10 cellular contexts compared by ENCODE assay signal in the genomic region with DNA sequence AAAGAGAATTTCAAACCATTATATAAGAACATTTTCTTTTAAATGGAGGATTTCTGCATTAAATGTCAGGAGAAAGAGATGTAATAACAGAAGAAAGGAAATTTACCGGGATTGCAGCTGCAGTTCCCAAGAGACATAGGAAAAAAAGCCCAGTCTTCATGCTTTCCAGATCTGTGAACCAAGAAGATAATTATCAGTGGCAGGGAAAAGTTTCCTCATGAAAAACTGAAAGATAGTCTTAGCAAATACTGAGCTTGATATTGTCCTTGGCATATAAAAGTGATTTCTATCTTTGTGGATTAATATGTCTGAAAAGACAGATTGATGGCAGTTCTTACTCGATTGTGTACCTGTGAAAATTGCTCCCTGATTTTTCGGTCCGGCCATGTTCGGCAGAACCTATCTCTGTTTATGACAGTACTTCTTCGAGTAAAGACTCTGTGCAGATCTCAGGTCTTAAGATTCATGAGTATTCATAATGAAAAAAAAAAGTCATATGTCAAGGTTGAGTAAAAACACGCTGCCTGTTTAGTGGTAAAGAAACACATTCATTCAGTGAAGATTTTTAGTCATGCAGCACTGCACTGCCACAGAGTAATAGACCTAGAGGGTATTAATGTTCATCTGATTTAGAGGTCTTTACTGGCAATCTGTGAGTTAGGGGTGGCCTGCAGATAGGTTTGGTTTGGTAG. TPM values are rescaled to one million over a fixed set of nuclear protein-coding genes. Genes with fewer than 3 reads are reported as not detected.
DNase-seq lines count a peak whose midpoint lies in the region; ATAC-seq, FAIRE-seq and TF ChIP-seq lines count a peak whose summit lies in the region.
"Had no signal": no experiment of that assay in that cellular context is flagged by ENCODE, and none has a peak within 500 bp of the region (broad histone marks: within the 10 kb centered on the region; RNA-seq: fewer than 3 reads in every experiment).

No MANE protein-coding gene starts in this region.

- peak; percentile 26 for DNase-seq in GM10248 (ENCODE audit: extremely low spot score)
- no peak for DNase-seq in GM19239 (ENCODE audit: insufficient read length, low spot score)
- DNase-seq in activated T-helper 2 cell treated with anti-CD3 and anti-CD28 coated beads, Interferon-gamma antibody, Interleukin-2, Interleukin-4, amounts not matched to agents 10 μg/mL and 5 μg/mL and 100 μg/mL, durations not matched to agents 14 hours and 24 hours and 36 hours (ENCODE audit: low spot score), result no peak
- DNase-seq in NCI-H345 (lab: John Stamatoyannopoulos, UW), result no peak
- DNase-seq in SK-N-DZ (ENCODE audit: low spot score), result no peak
- no peak for DNase-seq in endothelial cell (ENCODE audit: low spot score)
- no peak for DNase-seq in ecto neural progenitor cell (ENCODE audit: low spot score)
- DNase-seq: NCI-H510A treated with DMSO at 0.1 percent for 48 hours, WERI-Rb-1 had no signal

- H3K27me3 Mint-ChIP-seq in activated T-helper 2 cell treated with anti-CD3 and anti-CD28 coated beads, Interferon-gamma antibody, Interleukin-2, Interleukin-4, amounts not matched to agents 10 μg/mL and 5 μg/mL and 100 μg/mL, durations not matched to agents 14 hours and 24 hours and 36 hours (ENCODE audit: low read depth), result no peaks in the 10 kb centered on the region
- H3K27me3 Mint-ChIP-seq in endothelial cell (ENCODE audit: unreplicated experiment), result no peaks in the 10 kb centered on the region

- CTCF ChIA-PET in GM10248 (lab: Yijun Ruan, JAX), result interaction anchor here (1.2 to 3.8 kb wide), 7 partner anchors 10 to 712 kb away, joined by 3 to 10 read pairs (median 4); no protein-coding TSS in a partner anchor

- peak; percentile 88 for ATAC-seq in HG02885 (IDR thresholded peaks at IDR 0.05; ENCODE audit: poor library complexity, unreplicated experiment)

- no peaks in the 10 kb centered on the region for H3K36me3 Mint-ChIP-seq in activated T-helper 2 cell treated with anti-CD3 and anti-CD28 coated beads, Interferon-gamma antibody, Interleukin-2, Interleukin-4, amounts not matched to agents 10 μg/mL and 5 μg/mL and 100 μg/mL, durations not matched to agents 14 hours and 24 hours and 36 hours (ENCODE audit: low read depth)
- no peaks in the 10 kb centered on the region for H3K36me3 Mint-ChIP-seq in endothelial cell (ENCODE audit: low read depth, unreplicated experiment)

- FAIRE-seq in GM19239 (lab: Jason Lieb, UNC), result peak; percentile 60

- H3K4me1 Mint-ChIP-seq in activated T-helper 2 cell treated with anti-CD3 and anti-CD28 coated beads, Interferon-gamma antibody, Interleukin-2, Interleukin-4, amounts not matched to agents 10 μg/mL and 5 μg/mL and 100 μg/mL, durations not matched to agents 14 hours and 24 hours and 36 hours (ENCODE audit: low read depth), result peaks cover 17% of the 10 kb centered on the region
- peaks cover 10% of the 10 kb centered on the region for H3K4me1 Mint-ChIP-seq in endothelial cell (ENCODE audit: unreplicated experiment)

- peak overlapping the region; percentile 33 for H3K27ac Mint-ChIP-seq in activated T-helper 2 cell treated with anti-CD3 and anti-CD28 coated beads, Interferon-gamma antibody, Interleukin-2, Interleukin-4, amounts not matched to agents 10 μg/mL and 5 μg/mL and 100 μg/mL, durations not matched to agents 14 hours and 24 hours and 36 hours
- no peak overlapping the region for H3K27ac Mint-ChIP-seq in endothelial cell (ENCODE audit: unreplicated experiment)

- peak overlapping the region; percentile 26 for H3K4me3 Mint-ChIP-seq in activated T-helper 2 cell treated with anti-CD3 and anti-CD28 coated beads, Interferon-gamma antibody, Interleukin-2, Interleukin-4, amounts not matched to agents 10 μg/mL and 5 μg/mL and 100 μg/mL, durations not matched to agents 14 hours and 24 hours and 36 hours (ENCODE audit: low read depth)
- H3K4me3 Mint-ChIP-seq in endothelial cell (ENCODE audit: unreplicated experiment), result no peak overlapping the region

- no peak for TF ChIP-seq CTCF in GM10248 (IDR thresholded peaks at IDR 0.05; ENCODE audit: control extremely low read depth, extremely low read depth, low read depth, missing control alignments)
- no peak for TF ChIP-seq CTCF in endothelial cell (IDR thresholded peaks at IDR 0.05; ENCODE audit: unreplicated experiment)

- H3K9me3 Mint-ChIP-seq in activated T-helper 2 cell treated with anti-CD3 and anti-CD28 coated beads, Interferon-gamma antibody, Interleukin-2, Interleukin-4, amounts not matched to agents 10 μg/mL and 5 μg/mL and 100 μg/mL, durations not matched to agents 14 hours and 24 hours and 36 hours, result no peaks in the 10 kb centered on the region
- no peaks in the 10 kb centered on the region for H3K9me3 Mint-ChIP-seq in endothelial cell (ENCODE audit: unreplicated experiment)

- POLR2A ChIA-PET in GM10248 (lab: Yijun Ruan, JAX), result no interaction called here

- intact Hi-C loops in activated T-helper 2 cell treated with anti-CD3 and anti-CD28 coated beads, Interferon-gamma antibody, Interleukin-2, Interleukin-4, amounts not matched to agents 10 μg/mL and 5 μg/mL and 100 μg/mL, durations not matched to agents 14 hours and 24 hours and 36 hours (cut with micrococcal nuclease), result loop anchor here (2.0 to 5.0 kb wide), 3 partner anchors 58 to 338 kb away; no protein-coding TSS in a partner anchor

RNA-seq across cellular contexts. Expression of gene SPARCL1, which starts 29.6 kb away (rescaled TPM):
- total RNA-seq in activated T-helper 2 cell treated with anti-CD3 and anti-CD28 coated beads, Interferon-gamma antibody, Interleukin-2, Interleukin-4, amounts not matched to agents 10 μg/mL and 5 μg/mL and 100 μg/mL, durations not matched to agents 14 hours and 24 hours and 36 hours, result not detected in 2 replicates
- polyA plus RNA-seq in SK-N-DZ (2014; cell fraction: cytosol; rRNA removed), result not detected in 2 replicates
- polyA plus RNA-seq in SK-N-DZ (2014; cell fraction: nucleus; rRNA removed), result not detected in 2 replicates
- 3.3 TPM for total RNA-seq in endothelial cell (ENCODE audit: unreplicated experiment)
